Comparison of ENCODE assay signal across 8 cellular contexts in genomic region chr1:47485817-47486216, GRCh38.
"Had no signal": no experiment of that assay in that cellular context is flagged by ENCODE, and none has a peak within 500 bp of the region (broad histone marks: within the 10 kb centered on the region; RNA-seq: fewer than 3 reads in every experiment).

No MANE protein-coding gene starts in this region.

- H2AFZ ChIP-seq: GM23248 had no signal

- H3K4me1 ChIP-seq: HAP-1 had no signal

- H3K27ac ChIP-seq: GM23248 had no signal

- H3K36me3 ChIP-seq: HAP-1 had no signal

- H3K9ac ChIP-seq: GM23248 had no signal

- FAIRE-seq: HTR-8/SVneo had no signal

- H3K9me3 ChIP-seq: HAP-1 had no signal

- DNase-seq: GM23248, GOT3, H7, IMR-90, KBM-7 had no signal

- ATAC-seq: HCT116 had no signal

- H3K4me3 ChIP-seq: GM23248, HAP-1 had no signal
